In the genomic region with DNA sequence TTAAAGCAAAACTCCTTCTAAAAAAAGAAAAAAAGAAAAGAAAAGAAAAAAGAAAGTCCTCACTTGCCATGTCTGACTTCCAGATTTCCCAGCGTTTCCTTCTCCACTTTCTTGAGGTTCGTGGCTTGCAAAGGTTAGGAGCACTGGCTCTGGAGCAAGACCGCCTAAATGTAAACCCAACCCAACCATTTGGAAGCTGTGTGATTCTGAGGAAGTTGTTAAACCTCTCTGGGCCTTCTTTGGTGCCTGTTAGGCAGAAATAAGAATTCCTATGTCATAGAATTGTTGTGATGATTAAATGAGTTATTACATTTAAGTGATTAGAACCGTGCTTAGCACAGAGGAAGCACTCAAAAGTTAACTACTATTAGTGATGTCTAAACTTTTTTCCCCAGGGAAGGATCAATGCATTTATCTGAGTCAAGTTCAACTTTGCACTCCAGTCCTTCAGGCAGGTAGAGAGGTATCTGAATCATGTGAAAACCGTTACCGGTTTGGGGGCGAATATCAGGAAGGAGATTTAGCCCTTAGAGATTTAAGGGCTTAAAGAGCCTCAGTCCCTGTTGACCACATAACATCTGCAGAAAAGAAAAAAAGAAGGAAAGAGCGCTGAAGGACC, we compare ENCODE assay signal across 10 cellular contexts.
A peak's percentile ranks its signal among the peaks of the same experiment; 100 is the strongest.
DNase-seq lines count a peak whose midpoint lies in the region; ATAC-seq, FAIRE-seq and TF ChIP-seq lines count a peak whose summit lies in the region.
"Had no signal": no experiment of that assay in that cellular context is flagged by ENCODE, and none has a peak within 500 bp of the region (broad histone marks: within the 10 kb centered on the region; RNA-seq: fewer than 3 reads in every experiment).

No MANE protein-coding gene starts in this region.

- H3K9me3 ChIP-seq in HUES6 (ENCODE audit: control insufficient read depth, insufficient read depth, low read depth, low read length), result no peaks in the 10 kb centered on the region
- no peaks in the 10 kb centered on the region for H3K9me3 ChIP-seq in spleen
- H3K9me3 ChIP-seq in small intestine (ENCODE audit: control insufficient read depth, low read depth), result no peaks in the 10 kb centered on the region

- 50 to 62% (median 52%) methylated on average over 8 of the region's 8 CpGs for WGBS in spleen, 5 donors
- WGBS in small intestine, 3 donors, result 45 to 55% (median 51%) methylated on average over 8 of the region's 8 CpGs

- H3K27me3 ChIP-seq in HUES6 (ENCODE audit: control insufficient read depth, insufficient read depth, low read length) (peaks cover 11% of the 10 kb centered on the region; the same call in 1 of the 2 replicates), spleen (replicated peaks in 1 of 7) (peaks cover 0 to 19% (median 0%) of the 10 kb centered on the region in 7 donors), small intestine (ENCODE audit: control insufficient read depth in 2 of 2, insufficient read depth in 2 of 2, low read length in 2 of 2) (no peaks in the 10 kb centered on the region)

- TF ChIP-seq CTCF in fibroblast of pulmonary artery (IDR thresholded peaks at IDR 0.05; ENCODE audit: low read length, missing control alignments) (no peak), spleen (IDR thresholded peaks at IDR 0.05 in 8 of 11, conservative IDR thresholded peaks at IDR 0.05 in 3 of 11) (no peak)

- peak overlapping the region; percentile 41 for H3K9ac ChIP-seq in HUES6 (ENCODE audit: low read length)

- H3K4me1 ChIP-seq in HUES6 (ENCODE audit: control insufficient read depth, insufficient read depth, low read length), result peaks cover 40% of the 10 kb centered on the region
- peaks cover 4 to 18% (median 13%) of the 10 kb centered on the region in 6 donors for H3K4me1 ChIP-seq in spleen
- peaks cover 0 to 2% of the 10 kb centered on the region in 2 donors for H3K4me1 ChIP-seq in small intestine (ENCODE audit: control insufficient read depth in 2 of 2, insufficient read depth in 1 of 2, low read depth in 1 of 2, low read length in 1 of 2)

- no peak for ATAC-seq in HG02884 (IDR thresholded peaks at IDR 0.05; ENCODE audit: unreplicated experiment)

- no peak for FAIRE-seq in small intestine (lab: Jason Lieb, UNC)

- no peak overlapping the region; the same call in 1 of the 2 replicates for H3K27ac ChIP-seq in HUES6 (ENCODE audit: low read depth, low read length)
- H3K27ac ChIP-seq in spleen, result peak overlapping the region in 1 of 8 donors; percentile 24
- H3K27ac ChIP-seq in small intestine (ENCODE audit: low read depth in 1 of 2, low read length in 1 of 2), result no peak overlapping the region
- H3K27ac ChIP-seq: 22Rv1 had no signal

- no peak for TF ChIP-seq POLR2A in spleen (IDR thresholded peaks at IDR 0.05)

- H3K36me3 ChIP-seq in HUES6 (ENCODE audit: control insufficient read depth, insufficient read depth, low read length) (no peaks in the 10 kb centered on the region), spleen (no peaks in the 10 kb centered on the region), small intestine (ENCODE audit: control insufficient read depth in 2 of 2, insufficient read depth in 2 of 2, low read length in 2 of 2) (no peaks in the 10 kb centered on the region)

- intact Hi-C loops in spleen (cut with DNase I; ENCODE audit: low total_unique reads), result no loop called here

- H3K4me3 ChIP-seq in HUES6 (ENCODE audit: low read depth, low read length) (peak overlapping the region; percentile 47), fibroblast of pulmonary artery (replicated peaks; ENCODE audit: low read depth, low read length) (peak overlapping the region; percentile 24), spleen (peak overlapping the region in 7 of 8 donors; percentile 8 to 64 (median 21)), small intestine (ENCODE audit: low read depth in 1 of 2, low read length in 2 of 2) (peak overlapping the region in 1 of 2 donors; percentile 6)

- DNase-seq in DMS79 treated with DMSO at 0.1 percent for 48 hours (lab: John Stamatoyannopoulos, UW), result peak; percentile 58
- DNase-seq in DMS79 (lab: John Stamatoyannopoulos, UW), result no peak
- DNase-seq in fibroblast of pulmonary artery (ENCODE audit: low read depth), result no peak
- DNase-seq in spleen, result no peak
- no peak for DNase-seq in KG1 (lab: John Stamatoyannopoulos, UW)
- no peak for DNase-seq in small intestine
- DNase-seq: amniotic stem cell had no signal
